In the genomic region with DNA sequence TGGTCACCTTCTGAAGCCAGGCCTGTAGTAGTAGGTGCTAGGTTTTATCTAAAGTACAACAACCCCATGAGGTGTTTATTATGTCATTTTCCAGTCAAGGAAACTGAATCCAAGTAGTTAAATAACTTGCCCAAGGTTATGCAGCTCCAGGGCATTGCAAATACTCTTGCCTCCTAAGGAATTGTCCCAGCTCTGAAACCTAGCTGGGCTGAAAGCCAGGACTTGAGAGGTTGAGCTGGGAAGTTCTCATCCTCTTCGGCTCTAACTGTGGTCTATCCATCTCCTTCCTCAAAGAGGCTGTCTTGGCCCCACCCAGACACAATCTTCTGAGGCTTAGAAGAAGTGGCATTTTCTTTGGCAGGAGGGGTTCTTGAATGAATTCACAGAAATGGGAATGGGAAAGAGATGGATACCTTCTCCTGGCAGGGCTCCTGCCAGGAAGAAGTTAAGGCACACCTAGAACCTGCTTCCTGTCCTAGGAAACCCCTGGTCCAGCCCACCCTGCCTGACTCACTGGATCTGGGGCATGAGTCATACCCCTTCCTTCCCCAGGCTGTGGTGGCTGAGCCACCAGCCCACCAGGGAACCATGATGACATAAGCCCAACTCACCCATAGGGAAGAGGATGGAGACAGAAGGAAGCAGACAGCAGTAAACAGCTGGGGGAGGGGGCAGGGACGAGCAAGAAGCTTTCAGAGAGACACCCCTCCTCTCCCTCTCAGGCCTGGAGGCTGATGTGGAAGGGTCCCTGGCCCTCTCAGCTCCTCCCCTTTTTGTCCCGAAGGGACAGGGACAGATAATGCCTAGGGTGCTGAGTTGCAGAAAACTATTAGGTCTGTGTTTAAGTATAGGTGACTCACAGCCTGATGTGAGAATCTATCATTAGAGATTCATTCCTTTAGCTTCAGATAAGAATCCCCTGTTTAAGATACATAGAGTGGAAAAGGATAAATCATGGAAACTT, we compare ENCODE assay signal across 8 cellular contexts. TPM values are rescaled to one million over a fixed set of nuclear protein-coding genes. Genes with fewer than 3 reads are reported as not detected.
A peak's percentile ranks its signal among the peaks of the same experiment; 100 is the strongest.
DNase-seq lines count a peak whose midpoint lies in the region; ATAC-seq and TF ChIP-seq lines count a peak whose summit lies in the region.

No MANE protein-coding gene starts in this region.

- TF ChIP-seq CTCF in AG09309 (IDR thresholded peaks at IDR 0.05; ENCODE audit: control insufficient read depth, insufficient read depth, low read depth, low read length, missing control alignments) (no peak), left lung (IDR thresholded peaks at IDR 0.05) (no peak), GM10248 (IDR thresholded peaks at IDR 0.05; ENCODE audit: control extremely low read depth, extremely low read depth, low read depth, missing control alignments) (no peak), uterus (IDR thresholded peaks at IDR 0.05) (no peak)

- POLR2A ChIA-PET in GM10248 (lab: Yijun Ruan, JAX), result no interaction called here

- intact Hi-C loops in left lung (cut with DNase I), result no loop called here
- intact Hi-C loops in uterus (cut with DNase I; ENCODE audit: low total_unique reads), result no loop called here

- H3K4me1 ChIP-seq in left lung (peaks cover 0 to 25% of the 10 kb centered on the region in 2 donors), uterus (no peaks in the 10 kb centered on the region)

- H3K9me3 ChIP-seq in left lung, result no peaks in the 10 kb centered on the region
- no peaks in the 10 kb centered on the region for H3K9me3 ChIP-seq in uterus

- DNase-seq in AG09309 (ENCODE audit: low read depth) (peak; percentile 20), HT1080 (ENCODE audit: low read depth) (peak; percentile 99), left lung (no peak), GM10248 (ENCODE audit: extremely low spot score) (no peak), NCI-H2107 treated with DMSO at 0.1 percent for 48 hours (lab: John Stamatoyannopoulos, UW; ENCODE audit: unreplicated experiment) (no peak), uterus (no peak)
- DNase-seq in activated CD8-positive, alpha-beta memory T cell treated with anti-CD3 and anti-CD28 coated beads, Interleukin-2, amount 50 U/mL, for 48 hours, result peak; percentile 67

- ATAC-seq in left lung (peak; percentile 29), HG03025 (IDR thresholded peaks at IDR 0.05; ENCODE audit: low FRiP score, unreplicated experiment) (no peak)

- peak overlapping the region; percentile 5; the same call in 1 of the 2 replicates for H3K4me3 ChIP-seq in AG09309 (ENCODE audit: control insufficient read depth, low read depth, low read length)
- no peak overlapping the region for H3K4me3 ChIP-seq in left lung
- H3K4me3 ChIP-seq in uterus, result no peak overlapping the region

- no peak for TF ChIP-seq POLR2A in uterus (IDR thresholded peaks at IDR 0.05)

- H3K36me3 ChIP-seq in left lung, result no peaks in the 10 kb centered on the region
- H3K36me3 ChIP-seq in uterus, result no peaks in the 10 kb centered on the region

- peaks cover 10 to 23% of the 10 kb centered on the region in 2 donors for H3K27me3 ChIP-seq in left lung
- peaks cover 5 to 7% of the 10 kb centered on the region in 2 donors for H3K27me3 ChIP-seq in uterus

- H3K27ac ChIP-seq in left lung (peak overlapping the region in 1 of 2 donors; percentile 45), uterus (no peak overlapping the region)

- CTCF ChIA-PET in GM10248 (lab: Yijun Ruan, JAX), result interaction anchor here (8.1 to 31.7 kb wide), 2 partner anchors 12 to 154 kb away, joined by 51 to 695 read pairs; no protein-coding TSS in a partner anchor

RNA-seq across cellular contexts. Expression of a gene that starts 2.1 kb away (rescaled TPM):
- 1.4 and 2.3 TPM in 2 replicates for total RNA-seq in HT1080 (2014; rRNA removed; shearing (Covaris generic))
- polyA plus RNA-seq in HT1080 (2015; cell fraction: cytosol; rRNA removed), result 0.66 and 1.4 TPM in 2 replicates
- 0.62 and 1.3 TPM in 2 replicates for polyA plus RNA-seq in HT1080 (2015; cell fraction: nucleus; rRNA removed)
- total RNA-seq in left lung, result 1 to 10 TPM; 2.8 to 4.2 TPM
- 1 to 10 TPM in 1 of 4 donors, not detected in 3; 1.5 TPM for total RNA-seq in uterus

RNA-seq across cellular contexts. Expression of a gene that starts 54.0 kb away (rescaled TPM):
- total RNA-seq in HT1080 (2014; rRNA removed; shearing (Covaris generic)), result 497 and 506 TPM in 2 replicates
- 248 and 253 TPM in 2 replicates for polyA plus RNA-seq in HT1080 (2015; cell fraction: cytosol; rRNA removed)
- polyA plus RNA-seq in HT1080 (2015; cell fraction: nucleus; rRNA removed), result 214 and 275 TPM in 2 replicates
- total RNA-seq in left lung (10 to 100 TPM; 64.0 to 99.4 TPM), uterus (100 to 1,000 TPM in 2 of 4 donors, 10 to 100 TPM in 2; 60.9 to 111 (median 85.7) TPM)

RNA-seq across cellular contexts. Expression of a gene that starts 54.5 kb away (rescaled TPM):
- 112 and 122 TPM in 2 replicates for total RNA-seq in HT1080 (2014; rRNA removed; shearing (Covaris generic))
- polyA plus RNA-seq in HT1080 (2015; cell fraction: cytosol; rRNA removed), result 73.7 and 101 TPM in 2 replicates
- polyA plus RNA-seq in HT1080 (2015; cell fraction: nucleus; rRNA removed), result 47.8 and 58.7 TPM in 2 replicates
- 100 to 1,000 TPM in 1 of 2 donors, 10 to 100 TPM in 1; 84.1 to 107 TPM for total RNA-seq in left lung
- total RNA-seq in uterus, result 10 to 100 TPM; 28.5 to 60.8 (median 35.5) TPM

Comparison
In these comparisons a context has a peak if more than half of its experiments do, and no peak if none do; other contexts are left out.
1. DNase-seq: peak in AG09309 (single experiment), HT1080 (single experiment) and activated CD8-positive, alpha-beta memory T cell treated with anti-CD3 and anti-CD28 coated beads, Interleukin-2, amount 50 U/mL, for 48 hours (single experiment); none in left lung (0 of 2), GM10248 (single experiment), NCI-H2107 treated with DMSO at 0.1 percent for 48 hours (single experiment) and uterus (0 of 2).